17 cellular contexts compared by ENCODE assay signal in the genomic region with DNA sequence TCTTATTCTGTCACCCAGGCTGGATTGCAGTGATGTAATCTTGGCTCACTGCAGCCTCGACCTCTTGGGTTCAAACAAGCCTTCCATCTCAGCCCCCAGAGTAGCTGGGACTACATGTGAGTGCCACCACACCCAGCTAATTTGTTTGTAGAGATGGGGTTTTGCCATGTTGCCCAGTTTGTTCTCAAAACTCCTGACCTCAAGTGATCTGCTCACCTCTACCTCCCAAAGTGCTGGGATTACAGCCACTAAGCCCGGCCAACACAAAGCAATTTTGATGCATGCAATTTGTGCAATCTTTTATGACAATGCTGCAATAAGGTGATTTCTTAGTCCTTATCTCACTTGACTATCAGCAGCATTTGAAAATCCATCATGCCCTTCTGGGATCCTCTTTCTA.
"Had no signal": no experiment of that assay in that cellular context is flagged by ENCODE, and none has a peak within 500 bp of the region (broad histone marks: within the 10 kb centered on the region; RNA-seq: fewer than 3 reads in every experiment).

No MANE protein-coding gene starts in this region.

- H3K27me3 Mint-ChIP-seq: stimulated activated naive CD8-positive, alpha-beta T cell treated with anti-CD3 and anti-CD28 coated beads, Interleukin-15, amount 100 ng/mL, for 72 hours had no signal

- H3K27ac Mint-ChIP-seq: stimulated activated naive B cell treated with anti-CD40 and anti-IgM and Interleukin-4, amounts not matched to agents 10 μg/mL and 1 μg/mL and 100 μg/mL, for 72 hours; stimulated activated naive CD8-positive, alpha-beta T cell treated with anti-CD3 and anti-CD28 coated beads, Interleukin-15, amount 100 ng/mL, for 72 hours had no signal

- H3K4me3 ChIP-seq: heart right ventricle, testis, tibial nerve, upper lobe of right lung, vagina had no signal

- ATAC-seq: naive thymus-derived CD4-positive, alpha-beta T cell; stimulated activated naive B cell treated with anti-CD40 and anti-IgM and Interleukin-4, amounts not matched to agents 10 μg/mL and 1 μg/mL and 100 μg/mL, for 72 hours; stimulated activated naive CD8-positive, alpha-beta T cell treated with anti-CD3 and anti-CD28 coated beads, Interleukin-15, amount 100 ng/mL, for 72 hours; upper lobe of right lung had no signal

- H3K36me3 Mint-ChIP-seq: stimulated activated naive B cell treated with anti-CD40 and anti-IgM and Interleukin-4, amounts not matched to agents 10 μg/mL and 1 μg/mL and 100 μg/mL, for 72 hours had no signal

- H3K27ac ChIP-seq: neutrophil, testis, tibial nerve, upper lobe of right lung, vagina had no signal

- DNase-seq: dermis blood vessel endothelial cell; erythroblast; heart right ventricle; islet precursor cell; mammary epithelial cell; naive thymus-derived CD4-positive, alpha-beta T cell; posterior cingulate gyrus; right cardiac atrium; stimulated activated CD4-positive, alpha-beta T cell treated with anti-CD3 and anti-CD28 coated beads, Interleukin-2, amount 100 ng/mL, for 24 hours; stimulated activated CD4-positive, alpha-beta T cell treated with anti-CD3 and anti-CD28 coated beads, Interleukin-4, amount 100 ng/mL, for 4 hours; stimulated activated naive B cell treated with anti-CD40 and anti-IgM and Interleukin-4, amounts not matched to agents 10 μg/mL and 1 μg/mL and 100 μg/mL, for 72 hours; stimulated activated naive CD8-positive, alpha-beta T cell treated with anti-CD3 and anti-CD28 coated beads, Interleukin-15, amount 100 ng/mL, for 72 hours; testis; upper lobe of right lung had no signal

- H3K36me3 ChIP-seq: heart right ventricle, neutrophil, tibial nerve, upper lobe of right lung, vagina had no signal

- H3K9me3 ChIP-seq: heart right ventricle, neutrophil, testis, tibial nerve, upper lobe of right lung, vagina had no signal

- H3K4me3 Mint-ChIP-seq: naive thymus-derived CD4-positive, alpha-beta T cell; stimulated activated naive B cell treated with anti-CD40 and anti-IgM and Interleukin-4, amounts not matched to agents 10 μg/mL and 1 μg/mL and 100 μg/mL, for 72 hours; stimulated activated naive CD8-positive, alpha-beta T cell treated with anti-CD3 and anti-CD28 coated beads, Interleukin-15, amount 100 ng/mL, for 72 hours had no signal

- H3K4me1 ChIP-seq: testis, upper lobe of right lung, vagina had no signal

- H3K27me3 ChIP-seq: heart right ventricle, testis, tibial nerve, upper lobe of right lung, vagina had no signal
